17 cellular contexts compared by ENCODE assay signal in genomic region chr6:129921169-129921817, GRCh38.
"Had no signal": no experiment of that assay in that cellular context is flagged by ENCODE, and none has a peak within 500 bp of the region (broad histone marks: within the 10 kb centered on the region; RNA-seq: fewer than 3 reads in every experiment).

No MANE protein-coding gene starts in this region.

- H3K27me3 ChIP-seq: heart right ventricle, ovary, spleen, upper lobe of left lung had no signal

- ATAC-seq: activated naive CD4-positive, alpha-beta T cell treated with anti-CD3 and anti-CD28 coated beads, Interleukin-2, amount 50 U/mL, for 72 hours; activated T-cell treated with anti-CD3 and anti-CD28 coated beads, Interleukin-2, amount 50 U/mL, for 72 hours; heart right ventricle; left cardiac atrium; sciatic nerve; stimulated activated naive CD8-positive, alpha-beta T cell treated with anti-CD3 and anti-CD28 coated beads, Interleukin-15, amount 100 ng/mL, for 72 hours had no signal

- DNase-seq: activated CD4-positive, alpha-beta T cell treated with anti-CD3 and anti-CD28 coated beads, Interleukin-2, amount 10 ng/mL, durations not matched to agents 7 days and 5 days; activated CD4-positive, CD25-positive, alpha-beta regulatory T cell; activated CD8-positive, alpha-beta memory T cell treated with anti-CD3 and anti-CD28 coated beads, Interleukin-2, amount 50 U/mL, for 48 hours; activated gamma-delta T cell; activated T-cell treated with anti-CD3 and anti-CD28 coated beads, Interleukin-2, amount 50 U/mL, for 72 hours; effector CD8-positive, alpha-beta T cell; heart right ventricle; left cardiac atrium; midbrain; ovary; spleen; stimulated activated naive CD8-positive, alpha-beta T cell treated with anti-CD3 and anti-CD28 coated beads, Interleukin-15, amount 100 ng/mL, for 72 hours; T-helper 1 cell; upper lobe of left lung had no signal

- H3K36me3 ChIP-seq: heart right ventricle, ovary, spleen, upper lobe of left lung had no signal

- H3K4me1 ChIP-seq: upper lobe of left lung had no signal

- H3K9me3 ChIP-seq: heart right ventricle, ovary, spleen, upper lobe of left lung had no signal

- H3K4me3 ChIP-seq: heart right ventricle, lung, ovary, spleen, upper lobe of left lung had no signal
